In the genomic region with DNA sequence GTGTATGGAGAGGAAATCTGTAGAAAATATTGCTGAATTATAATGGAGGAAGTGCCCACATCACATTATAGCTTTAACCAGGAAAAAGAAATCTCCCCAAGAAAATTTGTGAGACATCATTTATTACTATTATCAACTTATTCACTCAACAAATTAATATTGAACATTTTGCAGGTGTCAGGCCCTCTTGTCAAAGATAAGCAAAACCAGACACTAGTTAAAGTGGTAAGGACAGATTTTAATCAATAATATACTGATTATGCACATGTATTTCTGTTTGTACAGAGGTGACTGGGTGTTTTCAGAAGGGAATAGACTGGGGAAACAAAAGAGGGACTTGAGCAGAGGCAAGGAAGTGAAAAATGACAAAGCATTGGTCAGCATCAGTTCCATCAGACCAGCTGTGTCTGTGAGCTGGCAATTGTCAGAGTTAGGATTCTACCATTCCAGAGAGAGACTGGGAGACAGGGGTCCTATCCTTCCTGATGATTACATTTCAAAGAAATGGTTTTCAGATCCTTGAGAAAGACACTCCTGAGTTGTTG, we compare ENCODE assay signal across 23 cellular contexts.
"Had no signal": no experiment of that assay in that cellular context is flagged by ENCODE, and none has a peak within 500 bp of the region (broad histone marks: within the 10 kb centered on the region; RNA-seq: fewer than 3 reads in every experiment).

No MANE protein-coding gene starts in this region.

- H3K27me3 Mint-ChIP-seq: activated CD4-positive, alpha-beta T cell treated with anti-CD3 and anti-CD28 coated beads, Interleukin-2, amount 10 ng/mL, durations not matched to agents 7 days and 5 days; activated CD8-positive, alpha-beta memory T cell treated with anti-CD3 and anti-CD28 coated beads, Interleukin-2, amount 10 ng/mL, durations not matched to agents 7 days and 5 days; activated CD8-positive, alpha-beta T cell treated with anti-CD3 and anti-CD28 coated beads for 36 hours; activated naive CD4-positive, alpha-beta T cell treated with anti-CD3 and anti-CD28 coated beads, Interleukin-2, amount 50 U/mL, for 24 hours; brain; progenitor cell of endocrine pancreas; T-cell had no signal

- H3K27me3 ChIP-seq: upper lobe of right lung had no signal

- H3K4me3 ChIP-seq: mucosa of descending colon, upper lobe of right lung had no signal

- H3K4me1 Mint-ChIP-seq: activated CD4-positive, alpha-beta T cell treated with anti-CD3 and anti-CD28 coated beads, Interleukin-2, amount 10 ng/mL, durations not matched to agents 7 days and 5 days; activated CD8-positive, alpha-beta memory T cell treated with anti-CD3 and anti-CD28 coated beads, Interleukin-2, amount 10 ng/mL, durations not matched to agents 7 days and 5 days; activated naive CD4-positive, alpha-beta T cell treated with anti-CD3 and anti-CD28 coated beads, Interleukin-2, amount 50 U/mL, for 24 hours had no signal

- H3K4me1 ChIP-seq: upper lobe of right lung had no signal

- H3K9me3 ChIP-seq: mucosa of descending colon, upper lobe of right lung had no signal

- H3K36me3 ChIP-seq: WERI-Rb-1 had no signal

- DNase-seq: activated CD4-positive, alpha-beta T cell treated with anti-CD3 and anti-CD28 coated beads, Interleukin-2, amount 10 ng/mL, durations not matched to agents 7 days and 5 days; activated CD4-positive, CD25-positive, alpha-beta regulatory T cell treated with anti-CD3 and anti-CD28 coated beads, Interleukin-2, amount 50 U/mL, for 72 hours; activated CD8-positive, alpha-beta memory T cell treated with anti-CD3 and anti-CD28 coated beads, Interleukin-2, amount 10 ng/mL, durations not matched to agents 7 days and 5 days; activated CD8-positive, alpha-beta T cell treated with anti-CD3 and anti-CD28 coated beads for 36 hours; activated gamma-delta T cell treated with Interleukin-2 at 50 U/mL for 16 hours; aorta; caudate nucleus; dermis blood vessel endothelial cell; effector CD8-positive, alpha-beta T cell; hypothalamus; left cardiac atrium; mucosa of descending colon; stimulated activated CD4-positive, alpha-beta T cell treated with anti-CD3 and anti-CD28 coated beads, Interleukin-12 subunit alpha, Interleukin-12 subunit beta, amount 100 ng/mL, for 4 hours; stimulated activated CD4-positive, alpha-beta T cell treated with anti-CD3 and anti-CD28 coated beads, Interleukin-4, amount 100 ng/mL, for 4 hours; stimulated activated naive CD8-positive, alpha-beta T cell treated with anti-CD3 and anti-CD28 coated beads, Interleukin-15, Interleukin-2, amounts not matched to agents 100 U/mL and 50 U/mL, for 24 hours; T-cell; upper lobe of right lung; WERI-Rb-1 had no signal

- H3K27ac Mint-ChIP-seq: activated CD8-positive, alpha-beta memory T cell treated with anti-CD3 and anti-CD28 coated beads, Interleukin-2, amount 10 ng/mL, durations not matched to agents 7 days and 5 days; activated CD8-positive, alpha-beta T cell treated with anti-CD3 and anti-CD28 coated beads for 36 hours; activated naive CD4-positive, alpha-beta T cell treated with anti-CD3 and anti-CD28 coated beads, Interleukin-2, amount 50 U/mL, for 24 hours; brain; progenitor cell of endocrine pancreas; T-cell; T-helper 2 cell treated with Interferon-gamma antibody and Interleukin-4, amounts not matched to agents 5 μg/mL and 100 μg/mL, for 36 hours had no signal

- ATAC-seq: activated CD8-positive, alpha-beta memory T cell treated with anti-CD3 and anti-CD28 coated beads, Interleukin-2, amount 10 ng/mL, durations not matched to agents 7 days and 5 days; activated CD8-positive, alpha-beta T cell treated with anti-CD3 and anti-CD28 coated beads for 36 hours; esophagus mucosa; left cardiac atrium; stimulated activated naive CD8-positive, alpha-beta T cell treated with anti-CD3 and anti-CD28 coated beads, Interleukin-15, Interleukin-2, amounts not matched to agents 100 U/mL and 50 U/mL, for 24 hours; T-cell; upper lobe of right lung had no signal

- H3K9me3 Mint-ChIP-seq: activated CD4-positive, alpha-beta T cell treated with anti-CD3 and anti-CD28 coated beads, Interleukin-2, amount 10 ng/mL, durations not matched to agents 7 days and 5 days; activated CD8-positive, alpha-beta T cell treated with anti-CD3 and anti-CD28 coated beads for 36 hours; activated naive CD4-positive, alpha-beta T cell treated with anti-CD3 and anti-CD28 coated beads, Interleukin-2, amount 50 U/mL, for 24 hours; brain; T-cell; T-helper 2 cell treated with Interferon-gamma antibody and Interleukin-4, amounts not matched to agents 5 μg/mL and 100 μg/mL, for 36 hours had no signal

- H3K27ac ChIP-seq: upper lobe of right lung, WERI-Rb-1 had no signal

- H3K4me3 Mint-ChIP-seq: activated CD4-positive, alpha-beta T cell treated with anti-CD3 and anti-CD28 coated beads, Interleukin-2, amount 10 ng/mL, durations not matched to agents 7 days and 5 days; activated CD8-positive, alpha-beta memory T cell treated with anti-CD3 and anti-CD28 coated beads, Interleukin-2, amount 10 ng/mL, durations not matched to agents 7 days and 5 days; activated CD8-positive, alpha-beta T cell treated with anti-CD3 and anti-CD28 coated beads for 36 hours; activated naive CD4-positive, alpha-beta T cell treated with anti-CD3 and anti-CD28 coated beads, Interleukin-2, amount 50 U/mL, for 24 hours; brain; T-cell; T-helper 2 cell treated with Interferon-gamma antibody and Interleukin-4, amounts not matched to agents 5 μg/mL and 100 μg/mL, for 36 hours had no signal
